ENCODE assay signal across 12 cellular contexts in the genomic region with DNA sequence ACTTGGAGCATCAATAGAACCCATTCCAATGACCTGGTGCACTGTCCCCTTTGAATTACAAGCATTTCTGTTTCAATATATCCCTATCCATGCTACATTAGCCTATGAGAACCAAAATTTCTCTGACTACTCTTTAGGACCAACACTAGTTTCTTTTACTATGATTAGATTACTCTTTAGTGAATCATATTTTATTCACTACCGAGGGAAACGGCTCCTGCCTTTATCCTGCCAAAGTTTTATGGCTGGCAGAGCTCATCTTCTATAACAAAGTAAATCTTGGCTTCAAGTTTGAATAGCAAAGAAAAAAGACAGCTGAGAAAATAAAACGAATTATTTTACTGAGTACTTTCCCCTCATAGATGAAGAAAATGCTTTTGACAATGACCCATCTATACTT.
"Had no signal": no experiment of that assay in that cellular context is flagged by ENCODE, and none has a peak within 500 bp of the region (broad histone marks: within the 10 kb centered on the region; RNA-seq: fewer than 3 reads in every experiment).

No MANE protein-coding gene starts in this region.

- H3K4me3 ChIP-seq: esophagus muscularis mucosa, pancreas, skin epidermis, stomach, thyroid gland had no signal

- DNase-seq: activated CD4-positive, alpha-beta memory T cell treated with anti-CD3 and anti-CD28 coated beads for 36 hours; activated gamma-delta T cell; activated naive CD8-positive, alpha-beta T cell treated with anti-CD3 and anti-CD28 coated beads for 36 hours; activated T-cell treated with anti-CD3 and anti-CD28 coated beads, Interleukin-2, amount 50 U/mL, for 48 hours; anterior cingulate cortex; glutamatergic neuron; pancreas; stomach; thyroid gland had no signal

- H3K36me3 ChIP-seq: esophagus muscularis mucosa, pancreas, stomach, thyroid gland had no signal

- H3K4me1 ChIP-seq: pancreas, stomach, thyroid gland had no signal

- H3K27ac ChIP-seq: esophagus muscularis mucosa, pancreas, stomach, thyroid gland had no signal

- H3K27me3 ChIP-seq: esophagus muscularis mucosa, pancreas, stomach, thyroid gland had no signal

- ATAC-seq: left lobe of liver, pancreas had no signal

- H3K9me3 ChIP-seq: esophagus muscularis mucosa, pancreas, stomach, thyroid gland had no signal
